Comparison of ENCODE assay signal across 29 cellular contexts in genomic region chr14:21405097-21405496, GRCh38. TPM values are rescaled to one million over a fixed set of nuclear protein-coding genes. Genes with fewer than 3 reads are reported as not detected.
DNase-seq lines count a peak whose midpoint lies in the region; ATAC-seq and TF ChIP-seq lines count a peak whose summit lies in the region.
"Had no signal": no experiment of that assay in that cellular context is flagged by ENCODE, and none has a peak within 500 bp of the region (broad histone marks: within the 10 kb centered on the region; RNA-seq: fewer than 3 reads in every experiment).

No MANE protein-coding gene starts in this region.

- no peaks in the 10 kb centered on the region for H3K9me3 Mint-ChIP-seq in activated T-cell treated with anti-CD3 and anti-CD28 coated beads, Interleukin-2, amount 50 U/mL, for 24 hours
- H3K9me3 Mint-ChIP-seq in activated T-cell treated with anti-CD3 and anti-CD28 coated beads, Interleukin-2, amount 50 U/mL, for 72 hours, result no peaks in the 10 kb centered on the region
- H3K9me3 Mint-ChIP-seq in HFFc6, result no peaks in the 10 kb centered on the region
- no peaks in the 10 kb centered on the region for H3K9me3 Mint-ChIP-seq in stimulated activated naive B cell treated with anti-CD40 and anti-IgM and Interleukin-4, amounts not matched to agents 10 μg/mL and 1 μg/mL and 100 μg/mL, for 72 hours
- H3K9me3 Mint-ChIP-seq: activated T-helper 2 cell treated with anti-CD3 and anti-CD28 coated beads, Interferon-gamma antibody, Interleukin-2, Interleukin-4, amounts not matched to agents 10 μg/mL and 5 μg/mL and 100 μg/mL, durations not matched to agents 14 hours and 24 hours and 36 hours; CD8-positive, alpha-beta T cell; endodermal cell; nephron; T-helper 1 cell treated with Interleukin-12 subunit alpha and Interleukin-12 subunit beta and Interleukin-4 antibody, amounts not matched to agents 30 μg/mL and 1 μg/mL, for 36 hours had no signal

- no peak for TF ChIP-seq CTCF in HFFc6 (IDR thresholded peaks at IDR 0.05)
- no peak for TF ChIP-seq CTCF in dorsolateral prefrontal cortex (IDR thresholded peaks at IDR 0.05 in 54 of 56, conservative IDR thresholded peaks at IDR 0.05 in 2 of 56; ENCODE audit: low read depth in 1 of 56, partially characterized antibody in 56 of 56)

- no peaks in the 10 kb centered on the region for H3K27me3 ChIP-seq in dorsolateral prefrontal cortex
- H3K27me3 ChIP-seq: esophagus muscularis mucosa had no signal

- peaks cover 97% of the 10 kb centered on the region for H3K36me3 Mint-ChIP-seq in activated T-cell treated with anti-CD3 and anti-CD28 coated beads, Interleukin-2, amount 50 U/mL, for 24 hours (ENCODE audit: low read depth)
- H3K36me3 Mint-ChIP-seq in activated T-cell treated with anti-CD3 and anti-CD28 coated beads, Interleukin-2, amount 50 U/mL, for 72 hours (ENCODE audit: insufficient read depth in 2 of 2), result peaks cover 10 to 60% of the 10 kb centered on the region in 2 donors
- H3K36me3 Mint-ChIP-seq in HFFc6 (ENCODE audit: low read depth), result peaks cover 74% of the 10 kb centered on the region
- peaks cover 40 to 62% of the 10 kb centered on the region in 2 donors for H3K36me3 Mint-ChIP-seq in stimulated activated naive B cell treated with anti-CD40 and anti-IgM and Interleukin-4, amounts not matched to agents 10 μg/mL and 1 μg/mL and 100 μg/mL, for 72 hours

- H3K4me3 ChIP-seq in dorsolateral prefrontal cortex, result no peak overlapping the region
- H3K4me3 ChIP-seq: esophagus muscularis mucosa, skin epidermis had no signal

- intact Hi-C loops in dorsolateral prefrontal cortex (cut with DNase I), result no loop called here

- no peaks in the 10 kb centered on the region for H3K27me3 Mint-ChIP-seq in activated T-cell treated with anti-CD3 and anti-CD28 coated beads, Interleukin-2, amount 50 U/mL, for 24 hours
- H3K27me3 Mint-ChIP-seq in activated T-cell treated with anti-CD3 and anti-CD28 coated beads, Interleukin-2, amount 50 U/mL, for 72 hours (ENCODE audit: low read depth), result no peaks in the 10 kb centered on the region
- H3K27me3 Mint-ChIP-seq in HFFc6 (ENCODE audit: insufficient read depth), result no peaks in the 10 kb centered on the region
- no peaks in the 10 kb centered on the region for H3K27me3 Mint-ChIP-seq in stimulated activated naive B cell treated with anti-CD40 and anti-IgM and Interleukin-4, amounts not matched to agents 10 μg/mL and 1 μg/mL and 100 μg/mL, for 72 hours
- H3K27me3 Mint-ChIP-seq: B cell had no signal

- H3K27ac ChIP-seq in dorsolateral prefrontal cortex, result no peak overlapping the region
- H3K27ac ChIP-seq: esophagus muscularis mucosa, skin epidermis had no signal

- H3K4me3 Mint-ChIP-seq in activated T-cell treated with anti-CD3 and anti-CD28 coated beads, Interleukin-2, amount 50 U/mL, for 24 hours, result no peak overlapping the region
- no peak overlapping the region for H3K4me3 Mint-ChIP-seq in activated T-cell treated with anti-CD3 and anti-CD28 coated beads, Interleukin-2, amount 50 U/mL, for 72 hours
- H3K4me3 Mint-ChIP-seq in HFFc6, result no peak overlapping the region
- H3K4me3 Mint-ChIP-seq in stimulated activated naive B cell treated with anti-CD40 and anti-IgM and Interleukin-4, amounts not matched to agents 10 μg/mL and 1 μg/mL and 100 μg/mL, for 72 hours, result no peak overlapping the region
- H3K4me3 Mint-ChIP-seq: B cell; CD8-positive, alpha-beta T cell; endodermal cell; nephron; T-helper 1 cell treated with Interleukin-12 subunit alpha and Interleukin-12 subunit beta and Interleukin-4 antibody, amounts not matched to agents 30 μg/mL and 1 μg/mL, for 36 hours had no signal

- H3K4me1 Mint-ChIP-seq in activated T-cell treated with anti-CD3 and anti-CD28 coated beads, Interleukin-2, amount 50 U/mL, for 24 hours (ENCODE audit: low read depth), result peaks cover 1% of the 10 kb centered on the region
- H3K4me1 Mint-ChIP-seq in activated T-cell treated with anti-CD3 and anti-CD28 coated beads, Interleukin-2, amount 50 U/mL, for 72 hours (ENCODE audit: low read depth), result peaks cover 2% of the 10 kb centered on the region
- H3K4me1 Mint-ChIP-seq in HFFc6 (ENCODE audit: low read depth), result peaks cover 25% of the 10 kb centered on the region
- peaks cover 0 to 3% of the 10 kb centered on the region in 2 donors for H3K4me1 Mint-ChIP-seq in stimulated activated naive B cell treated with anti-CD40 and anti-IgM and Interleukin-4, amounts not matched to agents 10 μg/mL and 1 μg/mL and 100 μg/mL, for 72 hours
- H3K4me1 Mint-ChIP-seq: B cell, nephron had no signal

- peak overlapping the region; percentile 3 for H3K27ac Mint-ChIP-seq in activated T-cell treated with anti-CD3 and anti-CD28 coated beads, Interleukin-2, amount 50 U/mL, for 24 hours
- H3K27ac Mint-ChIP-seq in activated T-cell treated with anti-CD3 and anti-CD28 coated beads, Interleukin-2, amount 50 U/mL, for 72 hours, result no peak overlapping the region
- peak overlapping the region; percentile 42; the same call in 1 of the 2 replicates for H3K27ac Mint-ChIP-seq in HFFc6
- no peak overlapping the region for H3K27ac Mint-ChIP-seq in stimulated activated naive B cell treated with anti-CD40 and anti-IgM and Interleukin-4, amounts not matched to agents 10 μg/mL and 1 μg/mL and 100 μg/mL, for 72 hours
- H3K27ac Mint-ChIP-seq: activated T-helper 2 cell treated with anti-CD3 and anti-CD28 coated beads, Interferon-gamma antibody, Interleukin-2, Interleukin-4, amounts not matched to agents 10 μg/mL and 5 μg/mL and 100 μg/mL, durations not matched to agents 14 hours and 24 hours and 36 hours; B cell; CD8-positive, alpha-beta T cell; nephron; T-helper 1 cell treated with Interleukin-12 subunit alpha and Interleukin-12 subunit beta and Interleukin-4 antibody, amounts not matched to agents 30 μg/mL and 1 μg/mL, for 36 hours had no signal

- no peak for DNase-seq in activated T-cell treated with anti-CD3 and anti-CD28 coated beads, Interleukin-2, amount 50 U/mL, for 24 hours
- DNase-seq in activated T-cell treated with anti-CD3 and anti-CD28 coated beads, Interleukin-2, amount 50 U/mL, for 72 hours, result no peak
- DNase-seq in HFFc6 (peak; percentile 26), dermis blood vessel endothelial cell (peak; percentile 80), iris pigment epithelial cell (ENCODE audit: low read depth) (peak; percentile 21), dorsolateral prefrontal cortex (no peak)
- no peak for DNase-seq in stimulated activated naive B cell treated with anti-CD40 and anti-IgM and Interleukin-4, amounts not matched to agents 10 μg/mL and 1 μg/mL and 100 μg/mL, for 72 hours
- DNase-seq: activated CD4-positive, alpha-beta T cell treated with anti-CD3 and anti-CD28 coated beads, Interleukin-2, amount 50 U/mL, for 48 hours; activated CD4-positive, CD25-positive, alpha-beta regulatory T cell; CD8-positive, alpha-beta T cell; central memory CD4-positive, alpha-beta T cell; endodermal cell; hippocampal formation; left colon; NCI-H146; NCI-H2107; NCI-H446; NCI-H748 treated with DMSO at 0.1 percent for 48 hours; Right ventricle myocardium superior; stimulated activated naive CD4-positive, alpha-beta T cell had no signal

- ATAC-seq in activated T-cell treated with anti-CD3 and anti-CD28 coated beads, Interleukin-2, amount 50 U/mL, for 72 hours (replicated peaks in 1 of 2), result no peak
- ATAC-seq in HG03025 (IDR thresholded peaks at IDR 0.05; ENCODE audit: low FRiP score, unreplicated experiment), result no peak
- no peak for ATAC-seq in stimulated activated naive B cell treated with anti-CD40 and anti-IgM and Interleukin-4, amounts not matched to agents 10 μg/mL and 1 μg/mL and 100 μg/mL, for 72 hours (replicated peaks)
- ATAC-seq: CD8-positive, alpha-beta T cell; left colon; Panc1; SK-N-SH treated with all-trans-retinoic acid at 6 μM for 48 hours had no signal

RNA-seq across cellular contexts. Expression of gene SUPT16H, which starts 21.3 kb away (rescaled TPM):
- 100 to 1,000 TPM; 141 to 155 TPM for total RNA-seq in activated T-cell treated with anti-CD3 and anti-CD28 coated beads, Interleukin-2, amount 50 U/mL, for 72 hours
- 10 to 100 TPM; 67.9 to 91.9 (median 86.2) TPM for total RNA-seq in HFFc6 (2021; fragmentation: NEBNext Ultra II Directional; extraction: Animal tissue kit (Norgen Biotek cat#: 25700))
- 74.9 and 112 TPM in 2 replicates for total RNA-seq in dermis blood vessel endothelial cell
- 10 to 100 TPM; 40.1 to 82.6 (median 62.0) TPM for total RNA-seq in dorsolateral prefrontal cortex

RNA-seq across cellular contexts. Expression of gene CHD8, which starts 50.8 kb away (rescaled TPM):
- total RNA-seq in activated T-cell treated with anti-CD3 and anti-CD28 coated beads, Interleukin-2, amount 50 U/mL, for 72 hours, result 100 to 1,000 TPM; 102 to 107 TPM
- total RNA-seq in HFFc6 (2021; fragmentation: NEBNext Ultra II Directional; extraction: Animal tissue kit (Norgen Biotek cat#: 25700)), result 10 to 100 TPM; 63.5 to 78.6 (median 70.9) TPM
- 51.9 and 84.9 TPM in 2 replicates for total RNA-seq in dermis blood vessel endothelial cell
- total RNA-seq in dorsolateral prefrontal cortex, result 100 to 1,000 TPM in 59 of 120 experiments, 10 to 100 TPM in 61; 81.7 to 123 (median 99.9) TPM

Comparison
In these comparisons a context has a peak if more than half of its experiments do, and no peak if none do; other contexts are left out.
1. H3K27ac Mint-ChIP-seq: peak in activated T-cell treated with anti-CD3 and anti-CD28 coated beads, Interleukin-2, amount 50 U/mL, for 24 hours (single experiment) and HFFc6 (single experiment); none in activated T-cell treated with anti-CD3 and anti-CD28 coated beads, Interleukin-2, amount 50 U/mL, for 72 hours (single experiment) and stimulated activated naive B cell treated with anti-CD40 and anti-IgM and Interleukin-4, amounts not matched to agents 10 μg/mL and 1 μg/mL and 100 μg/mL, for 72 hours (single experiment).
2. DNase-seq: peak in HFFc6 (single experiment), dermis blood vessel endothelial cell (single experiment) and iris pigment epithelial cell (single experiment); none in activated T-cell treated with anti-CD3 and anti-CD28 coated beads, Interleukin-2, amount 50 U/mL, for 24 hours (single experiment), activated T-cell treated with anti-CD3 and anti-CD28 coated beads, Interleukin-2, amount 50 U/mL, for 72 hours (0 of 2), stimulated activated naive B cell treated with anti-CD40 and anti-IgM and Interleukin-4, amounts not matched to agents 10 μg/mL and 1 μg/mL and 100 μg/mL, for 72 hours (single experiment) and dorsolateral prefrontal cortex (0 of 10).